Comparison of ENCODE assay signal across 21 cellular contexts in genomic region chr5:79577693-79578092, GRCh38.
"Had no signal": no experiment of that assay in that cellular context is flagged by ENCODE, and none has a peak within 500 bp of the region (broad histone marks: within the 10 kb centered on the region; RNA-seq: fewer than 3 reads in every experiment).

No MANE protein-coding gene starts in this region.

- DNase-seq: colonic mucosa; dermis blood vessel endothelial cell; effector memory CD4-positive, alpha-beta T cell; gastrocnemius medialis; left ventricle myocardium superior; lower lobe of right lung; natural killer cell; pancreas; right lobe of liver; stimulated activated CD4-positive, alpha-beta T cell treated with anti-CD3 and anti-CD28 coated beads, Interleukin-12 subunit alpha, Interleukin-12 subunit beta, amount 100 ng/mL, for 4 hours; stimulated activated CD4-positive, alpha-beta T cell treated with anti-CD3 and anti-CD28 coated beads, Interleukin-1b, Interleukin-23, amount 100 ng/mL, for 48 hours; stimulated activated CD4-positive, alpha-beta T cell treated with anti-CD3 and anti-CD28 coated beads, Interleukin-4, amount 100 ng/mL, for 1 hour; stimulated activated CD8-positive, alpha-beta memory T cell treated with anti-CD3 and anti-CD28 coated beads, Interleukin-4, amount 100 ng/mL, for 48 hours; stimulated activated naive CD4-positive, alpha-beta T cell; stimulated activated naive CD8-positive, alpha-beta T cell treated with anti-CD3 and anti-CD28 coated beads, Interleukin-15, amount 100 ng/mL, for 72 hours; transverse colon; upper lobe of right lung; uterus had no signal

- H3K4me1 ChIP-seq: colonic mucosa, lower lobe of right lung, pancreas, right lobe of liver, suprapubic skin, transverse colon, upper lobe of right lung, uterus had no signal

- H3K27ac Mint-ChIP-seq: natural killer cell; stimulated activated naive CD8-positive, alpha-beta T cell treated with anti-CD3 and anti-CD28 coated beads, Interleukin-15, amount 100 ng/mL, for 72 hours had no signal

- H3K9me3 Mint-ChIP-seq: natural killer cell had no signal

- H3K27ac ChIP-seq: colonic mucosa, gastrocnemius medialis, lower lobe of right lung, neutrophil, pancreas, right lobe of liver, suprapubic skin, transverse colon, upper lobe of right lung, uterus had no signal

- H3K4me1 Mint-ChIP-seq: stimulated activated naive CD8-positive, alpha-beta T cell treated with anti-CD3 and anti-CD28 coated beads, Interleukin-15, amount 100 ng/mL, for 72 hours had no signal

- H3K9me3 ChIP-seq: colonic mucosa, gastrocnemius medialis, lower lobe of right lung, neutrophil, pancreas, right lobe of liver, suprapubic skin, upper lobe of right lung, uterus had no signal

- H3K4me2 ChIP-seq: smooth muscle cell had no signal

- H3K4me3 Mint-ChIP-seq: natural killer cell; stimulated activated naive CD8-positive, alpha-beta T cell treated with anti-CD3 and anti-CD28 coated beads, Interleukin-15, amount 100 ng/mL, for 72 hours had no signal

- H3K27me3 ChIP-seq: colonic mucosa, gastrocnemius medialis, neutrophil, pancreas, right lobe of liver, suprapubic skin, transverse colon, upper lobe of right lung, uterus had no signal

- ATAC-seq: gastrocnemius medialis; left ventricle myocardium superior; lower lobe of right lung; natural killer cell; pancreas; right lobe of liver; stimulated activated naive CD8-positive, alpha-beta T cell treated with anti-CD3 and anti-CD28 coated beads, Interleukin-15, amount 100 ng/mL, for 72 hours; upper lobe of right lung had no signal

- H3K36me3 Mint-ChIP-seq: natural killer cell had no signal
